Comparison of ENCODE assay signal across 23 cellular contexts in the genomic region with DNA sequence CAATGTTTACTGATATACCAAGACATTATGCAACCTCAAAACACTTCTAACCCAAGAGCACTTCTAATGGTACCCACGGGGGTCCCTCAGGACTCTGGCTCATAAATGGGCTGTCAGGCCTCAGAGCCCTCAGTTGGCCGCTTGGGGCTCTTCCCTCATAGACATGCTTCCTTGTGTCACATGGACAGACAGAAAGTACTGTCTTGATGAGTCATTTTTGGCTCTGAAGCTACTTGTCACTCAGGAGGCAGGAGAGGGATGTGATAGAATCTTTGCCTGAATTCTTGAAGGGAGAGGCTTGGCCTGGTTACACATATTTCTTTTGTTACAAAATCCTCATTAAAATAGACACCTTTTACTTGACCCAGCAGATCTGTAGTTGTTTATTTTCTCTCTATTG. TPM values are rescaled to one million over a fixed set of nuclear protein-coding genes. Genes with fewer than 3 reads are reported as not detected.
DNase-seq lines count a peak whose midpoint lies in the region; ATAC-seq and TF ChIP-seq lines count a peak whose summit lies in the region.
"Had no signal": no experiment of that assay in that cellular context is flagged by ENCODE, and none has a peak within 500 bp of the region (broad histone marks: within the 10 kb centered on the region; RNA-seq: fewer than 3 reads in every experiment).

No MANE protein-coding gene starts in this region.

- H3K36me3 Mint-ChIP-seq in activated T-helper 1 cell treated with anti-CD3 and anti-CD28 coated beads, Interleukin-12 subunit alpha, Interleukin-12 subunit beta, Interleukin-2, Interleukin-4 antibody, amounts not matched to agents 30 ng/mL and 10 ng/mL and 1 ng/mL, durations not matched to agents 14 hours and 24 hours and 36 hours (ENCODE audit: low read depth), result peaks cover 6% of the 10 kb centered on the region

- no peak overlapping the region for H3K27ac Mint-ChIP-seq in activated T-helper 1 cell treated with anti-CD3 and anti-CD28 coated beads, Interleukin-12 subunit alpha, Interleukin-12 subunit beta, Interleukin-2, Interleukin-4 antibody, amounts not matched to agents 30 ng/mL and 10 ng/mL and 1 ng/mL, durations not matched to agents 14 hours and 24 hours and 36 hours
- H3K27ac Mint-ChIP-seq: activated CD4-positive, alpha-beta T cell treated with anti-CD3 and anti-CD28 coated beads, Interleukin-2, amount 10 ng/mL, durations not matched to agents 7 days and 5 days; activated naive CD8-positive, alpha-beta T cell treated with anti-CD3 and anti-CD28 coated beads for 36 hours; T-helper 2 cell treated with Interferon-gamma antibody and Interleukin-4, amounts not matched to agents 5 μg/mL and 100 μg/mL, for 36 hours had no signal

- intact Hi-C loops in activated T-helper 1 cell treated with anti-CD3 and anti-CD28 coated beads, Interleukin-12 subunit alpha, Interleukin-12 subunit beta, Interleukin-2, Interleukin-4 antibody, amounts not matched to agents 30 ng/mL and 10 ng/mL and 1 ng/mL, durations not matched to agents 14 hours and 24 hours and 36 hours (cut with micrococcal nuclease), result no loop called here

- no peak for TF ChIP-seq CTCF in hepatocyte (IDR thresholded peaks at IDR 0.05; ENCODE audit: poor library complexity)

- peaks cover 22% of the 10 kb centered on the region for H3K9me3 Mint-ChIP-seq in activated T-helper 1 cell treated with anti-CD3 and anti-CD28 coated beads, Interleukin-12 subunit alpha, Interleukin-12 subunit beta, Interleukin-2, Interleukin-4 antibody, amounts not matched to agents 30 ng/mL and 10 ng/mL and 1 ng/mL, durations not matched to agents 14 hours and 24 hours and 36 hours

- DNase-seq in AG08395 (ENCODE audit: low spot score), result peak; percentile 15
- peak; percentile 17 for DNase-seq in HT-29 (ENCODE audit: low spot score)
- DNase-seq in RPMI7951 (ENCODE audit: low read depth), result peak; percentile 76
- DNase-seq in hepatocyte (ENCODE audit: low spot score), result no peak
- DNase-seq in COR-L47 (lab: John Stamatoyannopoulos, UW), result no peak
- no peak for DNase-seq in H4 (ENCODE audit: low spot score)
- DNase-seq in activated T-helper 1 cell treated with anti-CD3 and anti-CD28 coated beads, Interleukin-12 subunit alpha, Interleukin-12 subunit beta, Interleukin-2, Interleukin-4 antibody, amounts not matched to agents 30 ng/mL and 10 ng/mL and 1 ng/mL, durations not matched to agents 14 hours and 24 hours and 36 hours (ENCODE audit: low spot score), result no peak
- DNase-seq: activated CD4-positive, alpha-beta T cell treated with anti-CD3 and anti-CD28 coated beads, Interleukin-2, amount 10 ng/mL, durations not matched to agents 7 days and 5 days; activated naive CD8-positive, alpha-beta T cell treated with anti-CD3 and anti-CD28 coated beads for 36 hours; activated T-cell treated with anti-CD3 and anti-CD28 coated beads for 4 hours; caudate nucleus; DMS 273 treated with DMSO at 0.1 percent for 48 hours; gastrocnemius medialis; IMR-90; mesenchymal stem cell; NCI-H146; NCI-H524; sigmoid colon; stimulated activated CD4-positive, alpha-beta T cell treated with anti-CD3 and anti-CD28 coated beads, Interleukin-4, amount 100 ng/mL, for 1 hour had no signal

- H3K27me3 ChIP-seq in hepatocyte, result no peaks in the 10 kb centered on the region
- H3K27me3 ChIP-seq: gastrocnemius medialis, sigmoid colon, tibial nerve had no signal

- H4K20me1 ChIP-seq in hepatocyte (ENCODE audit: insufficient read depth, poor library complexity, severe bottlenecking), result no peaks in the 10 kb centered on the region

- H3K27me3 Mint-ChIP-seq in activated T-helper 1 cell treated with anti-CD3 and anti-CD28 coated beads, Interleukin-12 subunit alpha, Interleukin-12 subunit beta, Interleukin-2, Interleukin-4 antibody, amounts not matched to agents 30 ng/mL and 10 ng/mL and 1 ng/mL, durations not matched to agents 14 hours and 24 hours and 36 hours (ENCODE audit: insufficient read depth), result no peaks in the 10 kb centered on the region
- H3K27me3 Mint-ChIP-seq: activated naive CD8-positive, alpha-beta T cell treated with anti-CD3 and anti-CD28 coated beads for 36 hours had no signal

- ATAC-seq in HG02852 (IDR thresholded peaks at IDR 0.05; ENCODE audit: unreplicated experiment), result no peak
- ATAC-seq: gastrocnemius medialis, Right ventricle myocardium inferior had no signal

- WGBS in hepatocyte (ENCODE audit: low lambda C conversion rate, missing lambda C conversion rate), result 81% methylated on average over 2 of the region's 2 CpGs

- H3K9me2 ChIP-seq in hepatocyte (replicated peaks; ENCODE audit: insufficient read depth), result no peaks in the 10 kb centered on the region

- H2AFZ ChIP-seq in hepatocyte, result no peak overlapping the region

- no peaks in the 10 kb centered on the region for H3K4me1 ChIP-seq in hepatocyte (ENCODE audit: insufficient read depth)
- H3K4me1 ChIP-seq: gastrocnemius medialis had no signal

- H3K4me3 Mint-ChIP-seq in activated T-helper 1 cell treated with anti-CD3 and anti-CD28 coated beads, Interleukin-12 subunit alpha, Interleukin-12 subunit beta, Interleukin-2, Interleukin-4 antibody, amounts not matched to agents 30 ng/mL and 10 ng/mL and 1 ng/mL, durations not matched to agents 14 hours and 24 hours and 36 hours, result no peak overlapping the region
- H3K4me3 Mint-ChIP-seq: activated CD4-positive, alpha-beta T cell treated with anti-CD3 and anti-CD28 coated beads, Interleukin-2, amount 10 ng/mL, durations not matched to agents 7 days and 5 days; activated naive CD8-positive, alpha-beta T cell treated with anti-CD3 and anti-CD28 coated beads for 36 hours; T-helper 2 cell treated with Interferon-gamma antibody and Interleukin-4, amounts not matched to agents 5 μg/mL and 100 μg/mL, for 36 hours had no signal

- H3K4me1 Mint-ChIP-seq in activated T-helper 1 cell treated with anti-CD3 and anti-CD28 coated beads, Interleukin-12 subunit alpha, Interleukin-12 subunit beta, Interleukin-2, Interleukin-4 antibody, amounts not matched to agents 30 ng/mL and 10 ng/mL and 1 ng/mL, durations not matched to agents 14 hours and 24 hours and 36 hours (ENCODE audit: low read depth), result peaks cover 20% of the 10 kb centered on the region

- no peaks in the 10 kb centered on the region for H3K36me3 ChIP-seq in hepatocyte (replicated peaks; ENCODE audit: insufficient read depth, low read depth)
- H3K36me3 ChIP-seq: gastrocnemius medialis, sigmoid colon, tibial nerve had no signal

- no peak overlapping the region for H3K4me2 ChIP-seq in hepatocyte

- H3K27ac ChIP-seq in hepatocyte, result peak overlapping the region; percentile 16
- H3K27ac ChIP-seq: gastrocnemius medialis, sigmoid colon, tibial nerve had no signal

- H3K4me3 ChIP-seq in hepatocyte, result no peak overlapping the region
- H3K4me3 ChIP-seq: gastrocnemius medialis, sigmoid colon, tibial nerve had no signal

- H3K9me3 ChIP-seq in hepatocyte (ENCODE audit: low read depth), result peaks cover 5% of the 10 kb centered on the region
- H3K9me3 ChIP-seq: gastrocnemius medialis, sigmoid colon had no signal

- no peaks in the 10 kb centered on the region for H3K79me2 ChIP-seq in hepatocyte

RNA-seq across cellular contexts. Expression of gene EDN1, which starts 15.1 kb away (rescaled TPM):
- total RNA-seq in HT-29 (2014; rRNA removed; shearing (Covaris generic)), result 37.0 and 43.2 TPM in 2 replicates
- total RNA-seq in RPMI7951 (2014; rRNA removed; shearing (Covaris generic)), result 0.72 and 0.88 TPM in 2 replicates
- 25.0 and 26.7 TPM in 2 replicates for total RNA-seq in hepatocyte
- 40.7 and 41.8 TPM in 2 replicates for polyA plus RNA-seq in hepatocyte
- total RNA-seq in H4 (2014; rRNA removed; shearing (Covaris generic)), result 3.5 and 6.7 TPM in 2 replicates
- 0.12 and 0.36 TPM in 2 replicates for total RNA-seq in activated T-helper 1 cell treated with anti-CD3 and anti-CD28 coated beads, Interleukin-12 subunit alpha, Interleukin-12 subunit beta, Interleukin-2, Interleukin-4 antibody, amounts not matched to agents 30 ng/mL and 10 ng/mL and 1 ng/mL, durations not matched to agents 14 hours and 24 hours and 36 hours
- total RNA-seq: activated naive CD8-positive, alpha-beta T cell treated with anti-CD3 and anti-CD28 coated beads for 36 hours had no signal

Comparison
In these comparisons a context has a peak if more than half of its experiments do, and no peak if none do; other contexts are left out.
1. DNase-seq: peak in AG08395 (single experiment), HT-29 (single experiment) and RPMI7951 (single experiment); none in hepatocyte (single experiment), COR-L47 (single experiment), H4 (single experiment) and activated T-helper 1 cell treated with anti-CD3 and anti-CD28 coated beads, Interleukin-12 subunit alpha, Interleukin-12 subunit beta, Interleukin-2, Interleukin-4 antibody, amounts not matched to agents 30 ng/mL and 10 ng/mL and 1 ng/mL, durations not matched to agents 14 hours and 24 hours and 36 hours (single experiment).